Comparison of ENCODE assay signal across 11 cellular contexts in the genomic region with DNA sequence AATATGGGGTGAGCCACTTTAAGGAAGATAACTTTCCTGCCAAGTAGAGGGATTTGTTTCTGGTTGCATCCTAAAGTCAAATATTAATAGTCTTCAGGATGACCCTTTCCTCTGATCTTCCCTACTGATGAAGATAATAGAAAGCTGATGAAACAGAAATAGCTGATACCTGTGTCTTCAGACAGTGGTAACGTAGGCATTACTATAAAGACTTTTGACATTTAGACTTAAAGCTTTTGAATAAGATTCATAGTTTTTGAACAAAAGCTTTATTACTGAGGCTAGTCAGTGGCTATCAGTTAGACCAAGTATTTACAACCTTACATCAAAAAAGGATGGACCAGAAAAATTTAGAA. TPM values are rescaled to one million over a fixed set of nuclear protein-coding genes. Genes with fewer than 3 reads are reported as not detected.
DNase-seq lines count a peak whose midpoint lies in the region; ATAC-seq, FAIRE-seq and TF ChIP-seq lines count a peak whose summit lies in the region.
"Had no signal": no experiment of that assay in that cellular context is flagged by ENCODE, and none has a peak within 500 bp of the region (broad histone marks: within the 10 kb centered on the region; RNA-seq: fewer than 3 reads in every experiment).

No MANE protein-coding gene starts in this region.

- no peak overlapping the region for H2BK15ac ChIP-seq in IMR-90 (ENCODE audit: low read depth, low read length)

- H3K9me3 ChIP-seq in A549 (no peaks in the 10 kb centered on the region), IMR-90 (ENCODE audit: control insufficient read depth, insufficient read depth, low read length) (no peaks in the 10 kb centered on the region)

- H3K36me3 ChIP-seq in IMR-90 (ENCODE audit: control insufficient read depth, insufficient read depth, low read length), result no peaks in the 10 kb centered on the region

- H2AK5ac ChIP-seq in IMR-90 (ENCODE audit: low read depth, low read length), result no peak overlapping the region

- peak overlapping the region; percentile 40 for H2BK5ac ChIP-seq in IMR-90 (ENCODE audit: low read depth, low read length, poor library complexity, severe bottlenecking)

- no peak overlapping the region for H4K5ac ChIP-seq in IMR-90 (ENCODE audit: low read depth, low read length)

- H2AK9ac ChIP-seq in IMR-90 (replicated peaks; ENCODE audit: low read depth, low read length, poor library complexity), result no peak overlapping the region

- H3K4me2 ChIP-seq in A549, result peak overlapping the region; percentile 92
- peak overlapping the region; percentile 78 for H3K4me2 ChIP-seq in IMR-90 (ENCODE audit: low read depth, low read length)

- POLR2A ChIA-PET in A549 (lab: Yijun Ruan, JAX) (interaction anchor here (1.1 to 3.6 kb wide), 11 partner anchors 11 to 203 kb away, joined by 3 to 34 read pairs (median 5); no protein-coding TSS in a partner anchor), IMR-90 (lab: Charles Lee; ENCODE audit: unreplicated experiment) (interaction anchor here (0.5 to 0.6 kb wide), 2 partner anchors 11 to 87 kb away, joined by 3 to 5 read pairs; no protein-coding TSS in a partner anchor)

- WGBS in A549 (ENCODE audit: missing lambda C conversion rate), result 3% methylated on average over 1 of the region's 1 CpG
- no CpG with 5 or more reads among the region's 1 CpG for WGBS in IMR-90 (ENCODE audit: extremely low coverage in 2 of 2, insufficient read length in 1 of 2), 2 experiments

- TF ChIP-seq RAD21 in A549 (conservative IDR thresholded peaks at IDR 0.05 in 1 of 2, IDR thresholded peaks at IDR 0.05 in 1 of 2) (no peak), IMR-90 (IDR thresholded peaks at IDR 0.05; ENCODE audit: low read length) (no peak)

- peak overlapping the region; percentile 10; the same call in 1 of the 2 replicates for H3K9ac ChIP-seq in IMR-90 (ENCODE audit: low read depth, low read length)
- H3K9ac ChIP-seq: KMS-11 had no signal

- H3K9me1 ChIP-seq in IMR-90 (ENCODE audit: insufficient read depth, low read length), result 0 out of 2 replicates have a peak, but pooled peaks cover under 1% of the 10 kb centered on the region

- H3K27ac ChIP-seq in A549 (peak overlapping the region; percentile 88 to 91), IMR-90 (ENCODE audit: insufficient read depth, low read length) (no peak overlapping the region; the same call in 1 of the 2 replicates), cingulate gyrus (ENCODE audit: low read depth, low read length) (peak overlapping the region; percentile 3)
- H3K27ac ChIP-seq: KMS-11 had no signal

- dilution Hi-C loops in IMR-90 (cut with HindIII; ENCODE audit: low sequenced_read_pairs, unreplicated experiment), result no loop called here

- ATAC-seq in A549 (no peak), IMR-90 (ENCODE audit: low read depth) (no peak), HG03342 (IDR thresholded peaks at IDR 0.05; ENCODE audit: unreplicated experiment) (no peak), GM19452 (IDR thresholded peaks at IDR 0.05; ENCODE audit: unreplicated experiment) (no peak)
- no peak for ATAC-seq in natural killer cell treated with Interleukin-12 subunit alpha and Interleukin-12 subunit beta and Interleukin-15 and Interleukin-18, amount 100 ng/mL, for 72 hours

- no peak for FAIRE-seq in A549 (lab: Jason Lieb, UNC)

- TF ChIP-seq CTCF in A549 (IDR thresholded peaks at IDR 0.05), result no peak
- no peak for TF ChIP-seq CTCF in IMR-90 (conservative IDR thresholded peaks at IDR 0.05; ENCODE audit: low read depth, low read length)

- peaks cover 36% of the 10 kb centered on the region for H3K4me1 ChIP-seq in A549
- peaks cover 8% of the 10 kb centered on the region for H3K4me1 ChIP-seq in IMR-90 (ENCODE audit: control insufficient read depth, insufficient read depth, low read length)

- in situ Hi-C loops in IMR-90 (cut with MboI; ENCODE audit: low sequenced_read_pairs), result loop anchor here (10.0 kb wide), 1 partner anchor 264 kb away; no protein-coding TSS in a partner anchor
- in situ Hi-C loops in ACHN (cut with HindIII; ENCODE audit: low pct_ligation_motif_present, low pct_unique_long_range_greater_than_20kb, low sequenced_read_pairs), result no loop called here

- H3K4me1 Mint-ChIP-seq in natural killer cell treated with Interleukin-12 subunit alpha and Interleukin-12 subunit beta and Interleukin-15 and Interleukin-18, amount 100 ng/mL, for 72 hours (ENCODE audit: low read depth in 2 of 2), result peaks cover 71 to 80% of the 10 kb centered on the region in 2 donors

- intact Hi-C loops in IMR-90 (cut with micrococcal nuclease), result loop anchor here (2.0 to 5.0 kb wide), 2 partner anchors 86 to 136 kb away; no protein-coding TSS in a partner anchor

- peak overlapping the region; percentile 65 for H3K4me3 ChIP-seq in A549
- H3K4me3 ChIP-seq in IMR-90 (ENCODE audit: insufficient read depth, low read depth, low read length), result peak overlapping the region; percentile 71

- TF ChIP-seq POLR2A in A549 (IDR thresholded peaks at IDR 0.05; ENCODE audit: low read length) (no peak), IMR-90 (IDR thresholded peaks at IDR 0.05; ENCODE audit: low read depth, low read length) (no peak; the same call in 1 of the 2 replicates)

- peak overlapping the region; percentile 84; the same call in 1 of the 2 replicates for H3K14ac ChIP-seq in IMR-90 (replicated peaks; ENCODE audit: low read depth, low read length)

- CTCF ChIA-PET in A549 (lab: Yijun Ruan, JAX), result interaction anchor here (0.6 to 2.6 kb wide), 4 partner anchors 13 to 265 kb away, joined by 3 to 14 read pairs (median 6); no protein-coding TSS in a partner anchor
- CTCF ChIA-PET in IMR-90 (lab: Yijun Ruan, JAX), result interaction anchor here (0.8 to 1.2 kb wide), 2 partner anchors 265 to 266 kb away, joined by 3 to 6 read pairs; no protein-coding TSS in a partner anchor

- BruUV-seq in IMR-90 (replicated peaks; lab: Mats Ljungman, UMichigan), result no TSS peak

- peaks cover 10% of the 10 kb centered on the region; the same call in 1 of the 2 replicates for H4K20me1 ChIP-seq in IMR-90 (ENCODE audit: insufficient read depth, low read length)

- no peak overlapping the region for H4K91ac ChIP-seq in IMR-90 (ENCODE audit: insufficient read depth, low read depth, low read length)

- no peak overlapping the region for H3K18ac ChIP-seq in IMR-90 (ENCODE audit: low read depth, low read length)

- no peaks in the 10 kb centered on the region for H3K9me3 Mint-ChIP-seq in natural killer cell treated with Interleukin-12 subunit alpha and Interleukin-12 subunit beta and Interleukin-15 and Interleukin-18, amount 100 ng/mL, for 72 hours

- H3K56ac ChIP-seq in IMR-90 (ENCODE audit: extremely low read depth, insufficient read depth, low read length), result 0 out of 2 replicates have a peak overlapping the region, but pooled peaks have one; percentile 56

- H2AFZ ChIP-seq in IMR-90 (replicated peaks; ENCODE audit: low read length, poor library complexity), result no peak overlapping the region

- H3K27ac Mint-ChIP-seq in natural killer cell treated with Interleukin-12 subunit alpha and Interleukin-12 subunit beta and Interleukin-15 and Interleukin-18, amount 100 ng/mL, for 72 hours, result peak overlapping the region; percentile 98 to 99

- DNase-seq in A549 (ENCODE audit: low read depth in 1 of 2, low spot score in 1 of 2) (peak in 1 of 2 experiments; percentile 22), IMR-90 (no peak), ACHN (no peak), dedifferentiated amniotic fluid mesenchymal stem cell (ENCODE audit: extremely low spot score) (no peak)
- DNase-seq in natural killer cell treated with Interleukin-12 subunit alpha and Interleukin-12 subunit beta and Interleukin-15 and Interleukin-18, amount 100 ng/mL, for 72 hours (ENCODE audit: low spot score), result no peak
- DNase-seq: DMS79; stimulated activated CD4-positive, alpha-beta T cell treated with anti-CD3 and anti-CD28 coated beads, Interleukin-12 subunit alpha, Interleukin-12 subunit beta, amount 100 ng/mL, for 4 hours had no signal

- TF ChIP-seq EP300 in A549 (IDR thresholded peaks at IDR 0.05), result no peak

- H3K23ac ChIP-seq in IMR-90 (ENCODE audit: low read depth, low read length), result no peak overlapping the region; the same call in 1 of the 2 replicates

- no peak overlapping the region for H4K8ac ChIP-seq in IMR-90 (ENCODE audit: low read depth in 2 of 2, low read length in 2 of 2)

- H3K36me3 Mint-ChIP-seq in natural killer cell treated with Interleukin-12 subunit alpha and Interleukin-12 subunit beta and Interleukin-15 and Interleukin-18, amount 100 ng/mL, for 72 hours, result peaks cover 7% of the 10 kb centered on the region

- H3K4me3 Mint-ChIP-seq in natural killer cell treated with Interleukin-12 subunit alpha and Interleukin-12 subunit beta and Interleukin-15 and Interleukin-18, amount 100 ng/mL, for 72 hours, result peak overlapping the region; percentile 97

- H3K4ac ChIP-seq in IMR-90 (ENCODE audit: low read depth, low read length), result peak overlapping the region; percentile 60; the same call in 1 of the 2 replicates

- H3K27me3 Mint-ChIP-seq in natural killer cell treated with Interleukin-12 subunit alpha and Interleukin-12 subunit beta and Interleukin-15 and Interleukin-18, amount 100 ng/mL, for 72 hours, result no peaks in the 10 kb centered on the region

- peaks cover 0 to 22% of the 10 kb centered on the region in 2 experiments; a peak in 2 of 4 replicates for H3K79me1 ChIP-seq in IMR-90 (ENCODE audit: low read depth in 1 of 2, low read length in 2 of 2)

- no peak overlapping the region; the same call in 1 of the 2 replicates for H2BK120ac ChIP-seq in IMR-90 (ENCODE audit: low read depth, low read length)

- H2BK20ac ChIP-seq in IMR-90 (ENCODE audit: low read depth, low read length), result no peak overlapping the region

- H3K27me3 ChIP-seq in IMR-90 (ENCODE audit: control insufficient read depth, insufficient read depth, low read length), result no peaks in the 10 kb centered on the region

TF ChIP-seq in A549, 52 proteins besides CTCF, POLR2A, EP300 and RAD21:
- peak; percentile 65; the same call in 1 of the 2 replicates for TF ChIP-seq HOXA7 (CRISPR knock-in tag; IDR thresholded peaks at IDR 0.05)
- TF ChIP-seq KDM5A (IDR thresholded peaks at IDR 0.05), result no peak

TF ChIP-seq in IMR-90, 13 proteins besides CTCF, POLR2A, EP300 and RAD21 (continues in another document):
- no peak for TF ChIP-seq SMC3 (IDR thresholded peaks at IDR 0.05; ENCODE audit: low read depth, low read length)
- no peak for TF ChIP-seq BHLHE40 (IDR thresholded peaks at IDR 0.05; ENCODE audit: low read depth, low read length)
- TF ChIP-seq RFX5 (IDR thresholded peaks at IDR 0.05; ENCODE audit: low read depth, low read length), result no peak

RNA-seq across cellular contexts. Expression of a gene that starts 1.4 kb away (rescaled TPM):
- polyA plus RNA-seq in A549 (2011; rRNA removed), result 79.6 and 82.5 TPM in 2 replicates
- polyA plus RNA-seq in A549 (2012; cell fraction: cytosol; rRNA removed), result 58.4 and 71.1 TPM in 2 replicates
- 106 and 118 TPM in 2 replicates for polyA plus RNA-seq in A549 (2012; cell fraction: nucleus; rRNA removed)
- 43.6 to 47.9 TPM (median 46.7 TPM) in 3 replicates for polyA plus RNA-seq in A549 (2017; fragmentation: RNase III; extraction: RNeasy Plus Mini Kit Qiagen cat#74134 plus additional on column Dnase treatment)
- polyA minus RNA-seq in A549 (2011; rRNA and poly(A)+ RNA removed), result 212 and 221 TPM in 2 replicates
- 16.5 and 16.7 TPM in 2 replicates for total RNA-seq in IMR-90 (2012; rRNA removed)
- 7.6 and 8.2 TPM in 2 replicates for polyA plus RNA-seq in IMR-90 (2012; rRNA removed)
- 5.4 and 7.2 TPM in 2 replicates for polyA plus RNA-seq in IMR-90 (2012; cell fraction: cytosol; rRNA removed)
- 9.9 and 17.1 TPM in 2 replicates for polyA plus RNA-seq in IMR-90 (2012; cell fraction: nucleus; rRNA removed; ENCODE audit: low replicate concordance)
- 10 to 100 TPM; 59.9 to 81.3 TPM for total RNA-seq in natural killer cell treated with Interleukin-12 subunit alpha and Interleukin-12 subunit beta and Interleukin-15 and Interleukin-18, amount 100 ng/mL, for 72 hours
